Comparison of ENCODE assay signal across 8 cellular contexts in the genomic region with DNA sequence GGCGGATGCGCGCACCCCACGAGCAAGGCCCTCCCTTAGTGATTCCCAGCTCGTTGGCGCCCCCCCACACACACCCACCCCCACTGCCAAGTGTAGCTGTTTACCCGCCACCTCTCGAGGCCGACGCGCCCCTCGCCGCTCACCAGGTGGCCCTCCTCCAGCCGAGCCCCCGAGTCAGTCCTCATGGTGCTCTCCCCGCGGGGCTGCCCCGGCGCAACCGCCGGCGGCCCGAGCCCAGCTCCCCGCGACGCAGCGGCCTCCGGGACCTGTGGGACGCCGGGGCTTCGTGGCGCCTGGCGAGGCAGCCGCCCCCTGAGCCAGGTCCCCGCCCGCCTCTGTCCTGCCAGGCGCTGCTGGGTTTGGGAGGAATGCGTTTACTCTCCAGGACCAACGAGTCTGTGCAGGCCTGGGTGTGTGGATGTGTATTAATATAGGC. TPM values are rescaled to one million over a fixed set of nuclear protein-coding genes. Genes with fewer than 3 reads are reported as not detected.
DNase-seq lines count a peak whose midpoint lies in the region; ATAC-seq lines count a peak whose summit lies in the region.

A gene with protein sequence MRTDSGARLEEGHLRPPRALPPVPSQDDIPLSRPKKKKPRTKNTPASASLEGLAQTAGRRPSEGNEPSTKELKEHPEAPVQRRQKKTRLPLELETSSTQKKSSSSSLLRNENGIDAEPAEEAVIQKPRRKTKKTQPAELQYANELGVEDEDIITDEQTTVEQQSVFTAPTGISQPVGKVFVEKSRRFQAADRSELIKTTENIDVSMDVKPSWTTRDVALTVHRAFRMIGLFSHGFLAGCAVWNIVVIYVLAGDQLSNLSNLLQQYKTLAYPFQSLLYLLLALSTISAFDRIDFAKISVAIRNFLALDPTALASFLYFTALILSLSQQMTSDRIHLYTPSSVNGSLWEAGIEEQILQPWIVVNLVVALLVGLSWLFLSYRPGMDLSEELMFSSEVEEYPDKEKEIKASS (minus strand): TSS at position 288 of the 436 bp plus-strand sequence. CDS start 103 bp downstream, at position 185.

- peak within 1 kb of the TSS; percentile 87 for H3K27ac ChIP-seq in CD4-positive, CD25-positive, alpha-beta regulatory T cell (ENCODE audit: insufficient read depth, low read length, poor library complexity, severe bottlenecking)

- ATAC-seq in CD4-positive, CD25-positive, alpha-beta regulatory T cell (ENCODE audit: low read depth in 2 of 2) = peak; percentile 49 to 58
- ATAC-seq in HG03354 (IDR thresholded peaks at IDR 0.05; ENCODE audit: poor library complexity, severe bottlenecking, unreplicated experiment) (peak; percentile 52), left colon (peak; percentile 66)

- peak within 1 kb of the TSS; percentile 94 for H3K4me3 ChIP-seq in CD4-positive, CD25-positive, alpha-beta regulatory T cell (ENCODE audit: low read depth, low read length)

- peaks cover 0 to 11% (median 10%) of the 10 kb centered on the region in 4 donors for H3K4me1 Mint-ChIP-seq in CD4-positive, CD25-positive, alpha-beta regulatory T cell

- no peaks in the 10 kb centered on the region for H3K36me3 Mint-ChIP-seq in CD4-positive, CD25-positive, alpha-beta regulatory T cell

- no peaks in the 10 kb centered on the region for H3K27me3 ChIP-seq in CD4-positive, CD25-positive, alpha-beta regulatory T cell (ENCODE audit: control insufficient read depth, insufficient read depth, low read length)

- H3K27ac Mint-ChIP-seq in CD4-positive, CD25-positive, alpha-beta regulatory T cell = peak within 1 kb of the TSS; percentile 97 to 99 (median 98)

- peaks cover 12% of the 10 kb centered on the region for H3K27me3 Mint-ChIP-seq in CD4-positive, CD25-positive, alpha-beta regulatory T cell

- no peaks in the 10 kb centered on the region for H3K36me3 ChIP-seq in CD4-positive, CD25-positive, alpha-beta regulatory T cell (ENCODE audit: control insufficient read depth, insufficient read depth, low read length)

- no peaks in the 10 kb centered on the region for H3K9me3 ChIP-seq in CD4-positive, CD25-positive, alpha-beta regulatory T cell (ENCODE audit: control insufficient read depth in 2 of 2, low read length in 2 of 2)

- peaks cover 12% of the 10 kb centered on the region for H3K4me1 ChIP-seq in CD4-positive, CD25-positive, alpha-beta regulatory T cell (ENCODE audit: control insufficient read depth, insufficient read depth, low read length, poor library complexity, severe bottlenecking)

- intact Hi-C loops in left colon (cut with DNase I, micrococcal nuclease) = no loop called here

- H3K9me3 Mint-ChIP-seq in CD4-positive, CD25-positive, alpha-beta regulatory T cell = no peaks in the 10 kb centered on the region

- H3K4me3 Mint-ChIP-seq in CD4-positive, CD25-positive, alpha-beta regulatory T cell = peak within 1 kb of the TSS; percentile 93 to 98 (median 96)

- DNase-seq in CD4-positive, CD25-positive, alpha-beta regulatory T cell = peak in 2 of 3 donors; percentile 41 to 63
- DNase-seq in GM19238 (ENCODE audit: insufficient read length, low spot score) (peak; percentile 38), T follicular helper cell (ENCODE audit: low read depth) (peak; percentile 44), cerebellum (ENCODE audit: low spot score) (peak; percentile 43), left colon (peak in 1 of 2 donors; percentile 61), medulla oblongata (ENCODE audit: extremely low spot score) (no peak)
- peak; percentile 16 for DNase-seq in stimulated activated CD8-positive, alpha-beta memory T cell treated with anti-CD3 and anti-CD28 coated beads, Interleukin-15, amount 100 ng/mL, for 1 hour (ENCODE audit: low read depth)

RNA-seq across cellular contexts. Expression of the gene that starts here (rescaled TPM):
- 6.5 TPM for total RNA-seq in CD4-positive, CD25-positive, alpha-beta regulatory T cell
- polyA plus RNA-seq in CD4-positive, CD25-positive, alpha-beta regulatory T cell = 1 to 10 TPM; 2.4 to 5.5 (median 4.0) TPM
- total RNA-seq in cerebellum (62.6 TPM), left colon (1 to 10 TPM; 3.6 to 5.2 TPM)
